1 cellular context compared by ENCODE assay signal in genomic region chr17:77098884-77099545, GRCh38.
A peak's percentile ranks its signal among the peaks of the same experiment; 100 is the strongest.
TF ChIP-seq lines count a peak whose summit lies in the region.

No MANE protein-coding gene starts in this region.

TF ChIP-seq in HepG2, 621 proteins besides CTCF, POLR2A, EP300 and RAD21 (continued from another document and continues in another):
- peak; percentile 25 for TF ChIP-seq ZNF792 (CRISPR knock-in tag; IDR thresholded peaks at IDR 0.05)
- no peak for TF ChIP-seq TERF1 (CRISPR knock-in tag; IDR thresholded peaks at IDR 0.05)
- no peak for TF ChIP-seq ZXDC (CRISPR knock-in tag; IDR thresholded peaks at IDR 0.05)
- TF ChIP-seq PRDM4 (CRISPR knock-in tag; IDR thresholded peaks at IDR 0.05; ENCODE audit: borderline replicate concordance): no peak
- no peak for TF ChIP-seq ZNF546 (CRISPR knock-in tag; conservative IDR thresholded peaks at IDR 0.05)
- no peak for TF ChIP-seq ZBTB34 (CRISPR knock-in tag; IDR thresholded peaks at IDR 0.05)
- peak; percentile 67 for TF ChIP-seq MAX (IDR thresholded peaks at IDR 0.05)
- TF ChIP-seq NFYB (CRISPR knock-in tag; IDR thresholded peaks at IDR 0.05): no peak
- no peak for TF ChIP-seq NR3C1 (CRISPR knock-in tag; IDR thresholded peaks at IDR 0.05)
- TF ChIP-seq SRY (CRISPR knock-in tag; IDR thresholded peaks at IDR 0.05): no peak
- TF ChIP-seq ZNF616 (CRISPR knock-in tag; IDR thresholded peaks at IDR 0.05; ENCODE audit: low read depth): no peak
- no peak for TF ChIP-seq ZNF333 (CRISPR knock-in tag; IDR thresholded peaks at IDR 0.05; ENCODE audit: borderline replicate concordance)
- no peak for TF ChIP-seq MAFG (CRISPR knock-in tag; IDR thresholded peaks at IDR 0.05)
- no peak for TF ChIP-seq ZNF619 (CRISPR knock-in tag; IDR thresholded peaks at IDR 0.05)
- TF ChIP-seq CENPBD1 (CRISPR knock-in tag; IDR thresholded peaks at IDR 0.05; ENCODE audit: borderline replicate concordance, low read depth): no peak
- peak; percentile 28; the same call in 1 of the 2 replicates for TF ChIP-seq CREM (IDR thresholded peaks at IDR 0.05)
- TF ChIP-seq CREM (CRISPR knock-in tag; IDR thresholded peaks at IDR 0.05): no peak
- 0 out of 2 replicates have a peak, but pooled peaks have one; percentile 27 for TF ChIP-seq PAXIP1 (CRISPR knock-in tag; conservative IDR thresholded peaks at IDR 0.05)
- TF ChIP-seq ZZZ3 (CRISPR knock-in tag; IDR thresholded peaks at IDR 0.05; ENCODE audit: borderline replicate concordance): no peak
- TF ChIP-seq ZNF33B (CRISPR knock-in tag; IDR thresholded peaks at IDR 0.05): no peak
- TF ChIP-seq GMEB1 (CRISPR knock-in tag; IDR thresholded peaks at IDR 0.05; ENCODE audit: borderline replicate concordance): no peak
- no peak for TF ChIP-seq ZKSCAN8 (CRISPR knock-in tag; IDR thresholded peaks at IDR 0.05; ENCODE audit: borderline replicate concordance)
- TF ChIP-seq ZSCAN30 (CRISPR knock-in tag; IDR thresholded peaks at IDR 0.05): 0 out of 2 replicates have a peak, but pooled peaks have one; percentile 37
- 0 out of 2 replicates have a peak, but pooled peaks have one; percentile 43 for TF ChIP-seq ZNF615 (CRISPR knock-in tag; IDR thresholded peaks at IDR 0.05; ENCODE audit: borderline replicate concordance)
- TF ChIP-seq ZNF747 (CRISPR knock-in tag; IDR thresholded peaks at IDR 0.05; ENCODE audit: borderline replicate concordance): no peak
- no peak for TF ChIP-seq POLR2AphosphoS2 (IDR thresholded peaks at IDR 0.05; ENCODE audit: low read depth, low read length)
- no peak; the same call in 1 of the 2 replicates for TF ChIP-seq STAG1 (CRISPR knock-in tag; IDR thresholded peaks at IDR 0.05)
- no peak for TF ChIP-seq ZNF512 (CRISPR knock-in tag; IDR thresholded peaks at IDR 0.05)
- TF ChIP-seq ELF1 (CRISPR knock-in tag; IDR thresholded peaks at IDR 0.05): no peak
- TF ChIP-seq ZNF335 (CRISPR knock-in tag; IDR thresholded peaks at IDR 0.05): no peak
- no peak for TF ChIP-seq AHR (CRISPR knock-in tag; IDR thresholded peaks at IDR 0.05)
- no peak for TF ChIP-seq ELK4 (CRISPR knock-in tag; IDR thresholded peaks at IDR 0.05; ENCODE audit: borderline replicate concordance)
- no peak for TF ChIP-seq SP4 (CRISPR knock-in tag; IDR thresholded peaks at IDR 0.05)
- no peak for TF ChIP-seq ZNF326 (CRISPR knock-in tag; IDR thresholded peaks at IDR 0.05; ENCODE audit: borderline replicate concordance)
- no peak for TF ChIP-seq ZNF276 (CRISPR knock-in tag; IDR thresholded peaks at IDR 0.05; ENCODE audit: low read depth)
- no peak for TF ChIP-seq PRDM15 (CRISPR knock-in tag; IDR thresholded peaks at IDR 0.05)
